ENCODE assay signal across 7 cellular contexts in genomic region chr7:2353650-2354172, GRCh38. TPM values are rescaled to one million over a fixed set of nuclear protein-coding genes. Genes with fewer than 3 reads are reported as not detected.
A peak's percentile ranks its signal among the peaks of the same experiment; 100 is the strongest.
DNase-seq lines count a peak whose midpoint lies in the region; FAIRE-seq and TF ChIP-seq lines count a peak whose summit lies in the region.

No MANE protein-coding gene starts in this region.

- peaks cover 23% of the 10 kb centered on the region for H4K20me1 ChIP-seq in MM.1S (ENCODE audit: insufficient read depth, low read length)

- DNase-seq in GM12892 (ENCODE audit: insufficient read length) (peak; percentile 90), HAP-1 (ENCODE audit: low spot score in 2 of 2) (peak; percentile 70 to 93), MM.1S (peak; percentile 94), T-helper 2 cell (peak in 4 of 5 experiments; percentile 84 to 94 (median 84)), astrocyte of the spinal cord (ENCODE audit: low read depth, low spot score) (no peak)

- H3F3A ChIP-seq in MM.1S (ENCODE audit: insufficient read depth, low read length): peaks cover 7% of the 10 kb centered on the region

- H3K36me3 ChIP-seq in HAP-1 (replicated peaks) (peaks cover 32% of the 10 kb centered on the region), MM.1S (replicated peaks; ENCODE audit: insufficient read depth, low read length) (peaks cover 6% of the 10 kb centered on the region; the same call in 1 of the 2 replicates), iPS-18a (ENCODE audit: control insufficient read depth, low read depth, low read length) (peaks cover 21% of the 10 kb centered on the region)

- H3K27ac ChIP-seq in MM.1S (ENCODE audit: low read length): peak overlapping the region; percentile 95
- H3K27ac ChIP-seq in iPS-18a (ENCODE audit: low read length): peak overlapping the region; percentile 91
- H3K27ac ChIP-seq in skin epidermis: peak overlapping the region; percentile 93 to 100 (median 100)

- H3K4me3 ChIP-seq in HAP-1 (peak overlapping the region; percentile 56), MM.1S (ENCODE audit: low read length) (peak overlapping the region; percentile 68), astrocyte of the spinal cord (ENCODE audit: low read depth, low read length) (peak overlapping the region; percentile 93), iPS-18a (ENCODE audit: low read length) (peak overlapping the region; percentile 70), skin epidermis (peak overlapping the region; percentile 77 to 100 (median 100))

- peak overlapping the region; percentile 100 for H3K9ac ChIP-seq in MM.1S (ENCODE audit: low read length)
- H3K9ac ChIP-seq in iPS-18a (ENCODE audit: low read length): peak overlapping the region; percentile 96

- H3K9me3 ChIP-seq in HAP-1: no peaks in the 10 kb centered on the region
- H3K9me3 ChIP-seq in MM.1S (replicated peaks; ENCODE audit: insufficient read depth, low read length): no peaks in the 10 kb centered on the region
- H3K9me3 ChIP-seq in iPS-18a (ENCODE audit: control insufficient read depth, low read depth, low read length): no peaks in the 10 kb centered on the region

- H3K27me3 ChIP-seq in HAP-1 (ENCODE audit: low read depth): no peaks in the 10 kb centered on the region
- H3K27me3 ChIP-seq in MM.1S (replicated peaks; ENCODE audit: insufficient read depth, low read length): no peaks in the 10 kb centered on the region
- H3K27me3 ChIP-seq in iPS-18a (ENCODE audit: control insufficient read depth, insufficient read depth, low read length): no peaks in the 10 kb centered on the region

- H3K4me1 ChIP-seq in HAP-1: peaks cover 15% of the 10 kb centered on the region
- peaks cover 13% of the 10 kb centered on the region for H3K4me1 ChIP-seq in MM.1S (ENCODE audit: low read length)
- no peaks in the 10 kb centered on the region for H3K4me1 ChIP-seq in iPS-18a (ENCODE audit: control insufficient read depth, low read depth, low read length)

- peak; percentile 96 for TF ChIP-seq POLR2A in GM12892 (IDR thresholded peaks at IDR 0.05; ENCODE audit: low read depth, low read length)

- no peak for TF ChIP-seq CTCF in MM.1S (IDR thresholded peaks at IDR 0.05; ENCODE audit: low read length)
- TF ChIP-seq CTCF in astrocyte of the spinal cord (IDR thresholded peaks at IDR 0.05; ENCODE audit: low read depth, low read length): no peak

- no peaks in the 10 kb centered on the region for H3K9me2 ChIP-seq in MM.1S (replicated peaks; ENCODE audit: insufficient read depth, low read length)

- peak overlapping the region; percentile 75 for H3K4me2 ChIP-seq in MM.1S (ENCODE audit: low read depth, low read length)

- peak overlapping the region; percentile 94 for H2AFZ ChIP-seq in MM.1S (ENCODE audit: low read length)

- no peak for FAIRE-seq in GM12892 (lab: Jason Lieb, UNC)

- in situ Hi-C loops in HAP-1 (cut with MboI; ENCODE audit: low sequenced_read_pairs) (no loop called here), astrocyte of the spinal cord (cut with HindIII; ENCODE audit: low sequenced_read_pairs) (no loop called here)

- peaks cover 38% of the 10 kb centered on the region for H3K79me2 ChIP-seq in MM.1S (ENCODE audit: low read length)

RNA-seq across cellular contexts. Expression of gene EIF3B, which starts 0.9 kb away (rescaled TPM):
- 131 TPM for polyA plus RNA-seq in GM12892 (2012; ENCODE audit: missing spikeins)

RNA-seq across cellular contexts. Expression of gene SNX8, which starts 39.5 kb away (rescaled TPM):
- polyA plus RNA-seq in GM12892 (2012; ENCODE audit: missing spikeins): 57.1 TPM

RNA-seq across cellular contexts. Expression of gene CHST12, which starts 49.7 kb away (rescaled TPM):
- polyA plus RNA-seq in GM12892 (2012; ENCODE audit: missing spikeins): 1.4 TPM
